ENCODE assay signal across 1 cellular context in the genomic region with DNA sequence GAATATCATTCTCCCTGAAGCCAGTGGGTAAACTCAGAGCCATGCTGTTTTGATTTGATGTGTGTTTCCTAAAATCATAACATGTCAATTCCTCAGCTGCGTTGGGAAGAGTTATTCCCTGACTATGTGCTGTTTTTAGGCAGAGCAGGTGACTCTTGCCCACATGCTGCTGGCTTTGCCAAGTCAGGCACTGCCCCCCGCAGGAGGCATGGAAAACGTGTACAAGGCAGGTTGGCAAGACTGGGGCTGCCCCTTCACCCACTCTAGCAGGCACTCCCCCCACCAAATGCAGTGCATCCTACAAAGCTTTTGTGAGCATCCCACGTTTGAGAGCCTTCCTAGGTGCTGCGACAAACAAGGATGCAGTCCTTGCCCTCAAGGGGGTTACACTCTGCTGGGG.
TF ChIP-seq lines count a peak whose summit lies in the region.

No MANE protein-coding gene starts in this region.

TF ChIP-seq in H1, 55 proteins besides CTCF, POLR2A, EP300 and RAD21:
- TF ChIP-seq ASH2L (IDR thresholded peaks at IDR 0.05; ENCODE audit: low read length) (no peak), POLR2AphosphoS5 (IDR thresholded peaks at IDR 0.05; ENCODE audit: low read depth, low read length) (no peak), POU5F1 (IDR thresholded peaks at IDR 0.05; ENCODE audit: low read depth, low read length) (no peak), TEAD4 (IDR thresholded peaks at IDR 0.05; ENCODE audit: low read depth, low read length) (no peak), CHD1 (IDR thresholded peaks at IDR 0.05; ENCODE audit: low read depth, low read length) (no peak), KDM5A (IDR thresholded peaks at IDR 0.05; ENCODE audit: low read length) (no peak), GABPA (IDR thresholded peaks at IDR 0.05; ENCODE audit: borderline replicate concordance, insufficient read depth, low read length) (no peak), CEBPB (IDR thresholded peaks at IDR 0.05; ENCODE audit: low read depth, low read length) (no peak), RXRA (IDR thresholded peaks at IDR 0.05; ENCODE audit: insufficient read depth, low read depth, low read length) (no peak)
- TF ChIP-seq, protein P1, sequence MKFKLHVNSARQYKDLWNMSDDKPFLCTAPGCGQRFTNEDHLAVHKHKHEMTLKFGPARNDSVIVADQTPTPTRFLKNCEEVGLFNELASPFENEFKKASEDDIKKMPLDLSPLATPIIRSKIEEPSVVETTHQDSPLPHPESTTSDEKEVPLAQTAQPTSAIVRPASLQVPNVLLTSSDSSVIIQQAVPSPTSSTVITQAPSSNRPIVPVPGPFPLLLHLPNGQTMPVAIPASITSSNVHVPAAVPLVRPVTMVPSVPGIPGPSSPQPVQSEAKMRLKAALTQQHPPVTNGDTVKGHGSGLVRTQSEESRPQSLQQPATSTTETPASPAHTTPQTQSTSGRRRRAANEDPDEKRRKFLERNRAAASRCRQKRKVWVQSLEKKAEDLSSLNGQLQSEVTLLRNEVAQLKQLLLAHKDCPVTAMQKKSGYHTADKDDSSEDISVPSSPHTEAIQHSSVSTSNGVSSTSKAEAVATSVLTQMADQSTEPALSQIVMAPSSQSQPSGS (IDR thresholded peaks at IDR 0.05; ENCODE audit: low read length): no peak
